Comparison of ENCODE assay signal across 29 cellular contexts in genomic region chr3:149026718-149027117, GRCh38. TPM values are rescaled to one million over a fixed set of nuclear protein-coding genes. Genes with fewer than 3 reads are reported as not detected.
DNase-seq lines count a peak whose midpoint lies in the region; ATAC-seq and TF ChIP-seq lines count a peak whose summit lies in the region.
"Had no signal": no experiment of that assay in that cellular context is flagged by ENCODE, and none has a peak within 500 bp of the region (broad histone marks: within the 10 kb centered on the region; RNA-seq: fewer than 3 reads in every experiment).

No MANE protein-coding gene starts in this region.

- no peak for DNase-seq in CD4-positive, alpha-beta T cell
- DNase-seq in CD8-positive, alpha-beta memory T cell = no peak
- DNase-seq in chondrocyte (ENCODE audit: low spot score) (no peak), NCI-H1105 (lab: John Stamatoyannopoulos, UW) (no peak), NCI-H2196 treated with DMSO at 0.1 percent for 48 hours (lab: John Stamatoyannopoulos, UW; ENCODE audit: unreplicated experiment) (no peak)
- DNase-seq in naive thymus-derived CD8-positive, alpha-beta T cell = no peak
- DNase-seq: activated CD8-positive, alpha-beta memory T cell treated with anti-CD3 and anti-CD28 coated beads, Interleukin-2, amount 10 ng/mL, durations not matched to agents 7 days and 5 days; aorta; DMS53; glutamatergic neuron; lower lobe of right lung; MG63; NCI-H1436; NCI-H2107; NCI-H526 treated with DMSO at 0.1 percent for 48 hours; occipital lobe; stimulated activated CD4-positive, alpha-beta T cell treated with anti-CD3 and anti-CD28 coated beads, Interleukin-12 subunit alpha, Interleukin-12 subunit beta, amount 100 ng/mL, for 4 hours; stimulated activated CD4-positive, alpha-beta T cell treated with anti-CD3 and anti-CD28 coated beads, Interleukin-4, amount 100 ng/mL, for 24 hours; stimulated activated naive CD4-positive, alpha-beta T cell treated with Interleukin-2 at 50 U/mL for 16 hours; T-helper 1 cell; thyroid gland had no signal

- H3K36me3 Mint-ChIP-seq in CD4-positive, alpha-beta T cell (ENCODE audit: low read depth) = peaks cover 87% of the 10 kb centered on the region
- peaks cover 14 to 75% (median 15%) of the 10 kb centered on the region in 3 donors for H3K36me3 Mint-ChIP-seq in CD8-positive, alpha-beta memory T cell
- peaks cover 24% of the 10 kb centered on the region for H3K36me3 Mint-ChIP-seq in chondrocyte (ENCODE audit: low read depth)
- peaks cover 12 to 73% (median 31%) of the 10 kb centered on the region in 3 donors for H3K36me3 Mint-ChIP-seq in naive thymus-derived CD8-positive, alpha-beta T cell

- ATAC-seq in CD4-positive, alpha-beta T cell (ENCODE audit: poor library complexity) = no peak
- ATAC-seq in naive thymus-derived CD8-positive, alpha-beta T cell = no peak
- ATAC-seq in GM18868 (IDR thresholded peaks at IDR 0.05; ENCODE audit: unreplicated experiment) = no peak
- ATAC-seq: activated CD8-positive, alpha-beta memory T cell treated with anti-CD3 and anti-CD28 coated beads, Interleukin-2, amount 10 ng/mL, durations not matched to agents 7 days and 5 days; GM23338; lower lobe of right lung had no signal

- no peaks in the 10 kb centered on the region for H3K4me1 Mint-ChIP-seq in CD4-positive, alpha-beta T cell (ENCODE audit: low read depth)
- peaks cover 6 to 11% (median 6%) of the 10 kb centered on the region in 3 donors for H3K4me1 Mint-ChIP-seq in CD8-positive, alpha-beta memory T cell
- H3K4me1 Mint-ChIP-seq in chondrocyte (ENCODE audit: low read depth) = peaks cover 15% of the 10 kb centered on the region
- no peaks in the 10 kb centered on the region for H3K4me1 Mint-ChIP-seq in naive thymus-derived CD8-positive, alpha-beta T cell

- POLR2A ChIA-PET in CD4-positive, alpha-beta T cell (lab: Charles Lee) = no interaction called here
- POLR2A ChIA-PET in CD8-positive, alpha-beta memory T cell (lab: Charles Lee) = no interaction called here
- POLR2A ChIA-PET in naive thymus-derived CD8-positive, alpha-beta T cell (lab: Charles Lee) = no interaction called here

- CTCF ChIA-PET in CD4-positive, alpha-beta T cell (lab: Charles Lee) = no interaction called here
- CTCF ChIA-PET in CD8-positive, alpha-beta memory T cell (lab: Charles Lee) = no interaction called here

- intact Hi-C loops in CD4-positive, alpha-beta T cell (cut with DNase I, micrococcal nuclease) = no loop called here

- H3K4me3 Mint-ChIP-seq in CD4-positive, alpha-beta T cell = no peak overlapping the region
- no peak overlapping the region for H3K4me3 Mint-ChIP-seq in CD8-positive, alpha-beta memory T cell
- no peak overlapping the region for H3K4me3 Mint-ChIP-seq in chondrocyte (ENCODE audit: unreplicated experiment)
- no peak overlapping the region for H3K4me3 Mint-ChIP-seq in naive thymus-derived CD8-positive, alpha-beta T cell
- H3K4me3 Mint-ChIP-seq: activated CD8-positive, alpha-beta memory T cell treated with anti-CD3 and anti-CD28 coated beads, Interleukin-2, amount 10 ng/mL, durations not matched to agents 7 days and 5 days; activated naive CD8-positive, alpha-beta T cell; activated T-helper 1 cell treated with anti-CD3 and anti-CD28 coated beads, Interleukin-12 subunit alpha, Interleukin-12 subunit beta, Interleukin-2, Interleukin-4 antibody, amounts not matched to agents 30 ng/mL and 10 ng/mL and 1 ng/mL, durations not matched to agents 14 hours and 24 hours and 36 hours; dendritic cell treated with granulocyte-macrophage colony-stimulating factor and Interleukin-4, amounts not matched to agents 40 ng/mL and 50 ng/mL, for 4 days; GM23338 had no signal

- H3K36me3 ChIP-seq in CD8-positive, alpha-beta memory T cell (ENCODE audit: insufficient read depth, low read length) = peaks cover 12% of the 10 kb centered on the region

- no peak for TF ChIP-seq CTCF in CD4-positive, alpha-beta T cell (IDR thresholded peaks at IDR 0.05)
- TF ChIP-seq CTCF in chondrocyte (IDR thresholded peaks at IDR 0.05) = no peak

- H3K27me3 ChIP-seq in CD4-positive, alpha-beta T cell (ENCODE audit: control insufficient read depth, insufficient read depth, low read length) = no peaks in the 10 kb centered on the region
- no peaks in the 10 kb centered on the region for H3K27me3 ChIP-seq in CD8-positive, alpha-beta memory T cell (ENCODE audit: insufficient read depth, low read length, poor library complexity, severe bottlenecking)
- H3K27me3 ChIP-seq: cardiac muscle cell, MG63, right atrium auricular region, SJSA1, thyroid gland had no signal

- no peaks in the 10 kb centered on the region for H3K4me1 ChIP-seq in CD8-positive, alpha-beta memory T cell (ENCODE audit: insufficient read depth, low read length)
- H3K4me1 ChIP-seq: lower lobe of right lung, thyroid gland had no signal

- H3K27ac Mint-ChIP-seq in CD4-positive, alpha-beta T cell = peak overlapping the region; percentile 26
- peak overlapping the region; percentile 8 to 93 (median 74) for H3K27ac Mint-ChIP-seq in CD8-positive, alpha-beta memory T cell
- H3K27ac Mint-ChIP-seq in chondrocyte (ENCODE audit: unreplicated experiment) = peak overlapping the region; percentile 38
- H3K27ac Mint-ChIP-seq in naive thymus-derived CD8-positive, alpha-beta T cell = peak overlapping the region in 8 of 10 donors; percentile 5 to 80 (median 52)
- H3K27ac Mint-ChIP-seq: activated naive CD8-positive, alpha-beta T cell; activated T-helper 1 cell treated with anti-CD3 and anti-CD28 coated beads, Interleukin-12 subunit alpha, Interleukin-12 subunit beta, Interleukin-2, Interleukin-4 antibody, amounts not matched to agents 30 ng/mL and 10 ng/mL and 1 ng/mL, durations not matched to agents 14 hours and 24 hours and 36 hours; dendritic cell treated with granulocyte-macrophage colony-stimulating factor and Interleukin-4, amounts not matched to agents 40 ng/mL and 50 ng/mL, for 4 days; GM23338 had no signal

- no peak overlapping the region for H3K27ac ChIP-seq in CD4-positive, alpha-beta T cell (ENCODE audit: low read depth, low read length)
- no peak overlapping the region for H3K27ac ChIP-seq in CD8-positive, alpha-beta memory T cell (ENCODE audit: low read depth, low read length)
- H3K27ac ChIP-seq: cardiac muscle cell, lower lobe of right lung, right atrium auricular region, SJSA1, thyroid gland had no signal

- H3K27me3 Mint-ChIP-seq in CD4-positive, alpha-beta T cell = no peaks in the 10 kb centered on the region
- H3K27me3 Mint-ChIP-seq in CD8-positive, alpha-beta memory T cell = no peaks in the 10 kb centered on the region
- H3K27me3 Mint-ChIP-seq in chondrocyte (ENCODE audit: low read depth) = no peaks in the 10 kb centered on the region
- H3K27me3 Mint-ChIP-seq in naive thymus-derived CD8-positive, alpha-beta T cell = no peaks in the 10 kb centered on the region
- H3K27me3 Mint-ChIP-seq: activated CD8-positive, alpha-beta memory T cell treated with anti-CD3 and anti-CD28 coated beads, Interleukin-2, amount 10 ng/mL, durations not matched to agents 7 days and 5 days; activated naive CD8-positive, alpha-beta T cell; dendritic cell treated with granulocyte-macrophage colony-stimulating factor and Interleukin-4, amounts not matched to agents 40 ng/mL and 50 ng/mL, for 4 days had no signal

- no peaks in the 10 kb centered on the region for H3K9me3 Mint-ChIP-seq in CD4-positive, alpha-beta T cell
- peaks cover 0 to 8% (median 0%) of the 10 kb centered on the region in 5 donors for H3K9me3 Mint-ChIP-seq in CD8-positive, alpha-beta memory T cell
- peaks cover 8% of the 10 kb centered on the region for H3K9me3 Mint-ChIP-seq in chondrocyte (ENCODE audit: low read depth)
- peaks cover 0 to 6% (median 0%) of the 10 kb centered on the region in 9 donors for H3K9me3 Mint-ChIP-seq in naive thymus-derived CD8-positive, alpha-beta T cell
- H3K9me3 Mint-ChIP-seq: dendritic cell treated with granulocyte-macrophage colony-stimulating factor and Interleukin-4, amounts not matched to agents 40 ng/mL and 50 ng/mL, for 4 days had no signal

- no peak overlapping the region for H3K4me3 ChIP-seq in CD8-positive, alpha-beta memory T cell (ENCODE audit: low read length)
- H3K4me3 ChIP-seq: cardiac muscle cell, GM23338, lower lobe of right lung, MG63, right atrium auricular region, SJSA1, thyroid gland had no signal

- no peaks in the 10 kb centered on the region for H3K9me3 ChIP-seq in CD4-positive, alpha-beta T cell (ENCODE audit: control insufficient read depth, low read length)
- H3K9me3 ChIP-seq in CD8-positive, alpha-beta memory T cell (ENCODE audit: low read length) = no peaks in the 10 kb centered on the region
- H3K9me3 ChIP-seq: lower lobe of right lung, thyroid gland had no signal

RNA-seq across cellular contexts. Expression of gene GYG1, which starts 35.4 kb away (rescaled TPM):
- total RNA-seq in CD4-positive, alpha-beta T cell = 10 to 100 TPM; 21.0 to 22.3 TPM
- total RNA-seq in CD8-positive, alpha-beta memory T cell = 10 to 100 TPM; 31.9 to 35.0 TPM
- 78.3 TPM for polyA plus RNA-seq in CD8-positive, alpha-beta memory T cell
- total RNA-seq in chondrocyte = 41.2 to 50.1 TPM (median 48.1 TPM) in 3 replicates
- 10 to 100 TPM; 18.7 to 21.1 TPM for total RNA-seq in naive thymus-derived CD8-positive, alpha-beta T cell
- 10 to 100 TPM; 23.4 to 28.0 (median 25.1) TPM for polyA plus RNA-seq in naive thymus-derived CD8-positive, alpha-beta T cell

RNA-seq across cellular contexts. Expression of gene HLTF, which starts 59.6 kb away (rescaled TPM):
- 1 to 10 TPM; 3.3 to 3.6 TPM for total RNA-seq in CD4-positive, alpha-beta T cell
- 10 to 100 TPM; 17.5 to 18.6 TPM for total RNA-seq in CD8-positive, alpha-beta memory T cell
- polyA plus RNA-seq in CD8-positive, alpha-beta memory T cell = 20.9 TPM
- 26.4 to 30.9 TPM (median 29.8 TPM) in 3 replicates for total RNA-seq in chondrocyte
- total RNA-seq in naive thymus-derived CD8-positive, alpha-beta T cell = 10 to 100 TPM; 29.0 to 34.6 TPM
- 10 to 100 TPM; 26.1 to 31.3 (median 31.0) TPM for polyA plus RNA-seq in naive thymus-derived CD8-positive, alpha-beta T cell
